ENCODE assay signal across 15 cellular contexts in the genomic region with DNA sequence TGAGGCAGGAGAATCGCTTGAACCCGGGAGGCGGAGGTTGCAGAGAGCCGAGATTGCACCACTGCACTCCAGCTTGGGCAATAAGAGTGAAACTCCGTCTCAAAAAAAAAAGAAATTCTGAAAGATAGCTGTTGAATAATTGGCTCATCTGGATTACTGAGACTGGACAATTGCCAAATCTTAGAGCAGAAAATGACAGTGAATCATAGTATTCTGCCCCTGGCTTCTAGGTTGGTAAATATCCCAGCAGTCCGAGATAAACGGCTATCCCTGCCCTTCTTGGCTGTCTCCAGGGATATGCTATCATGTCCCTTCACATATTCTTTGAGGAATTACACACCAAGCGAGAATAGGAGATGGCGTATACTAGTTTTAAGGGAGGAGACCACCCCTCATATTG. TPM values are rescaled to one million over a fixed set of nuclear protein-coding genes. Genes with fewer than 3 reads are reported as not detected.
DNase-seq lines count a peak whose midpoint lies in the region; ATAC-seq and TF ChIP-seq lines count a peak whose summit lies in the region.
"Had no signal": no experiment of that assay in that cellular context is flagged by ENCODE, and none has a peak within 500 bp of the region (broad histone marks: within the 10 kb centered on the region; RNA-seq: fewer than 3 reads in every experiment).

No MANE protein-coding gene starts in this region.

- H3K27ac ChIP-seq in right lobe of liver = no peak overlapping the region
- H3K27ac ChIP-seq: 22Rv1, esophagus muscularis mucosa had no signal

- no peaks in the 10 kb centered on the region for H3K9me3 ChIP-seq in right lobe of liver
- H3K9me3 ChIP-seq: esophagus muscularis mucosa had no signal

- CTCF ChIA-PET in activated CD4-positive, alpha-beta T cell treated with anti-CD3 and anti-CD28 coated beads for 36 hours (lab: Charles Lee) = no interaction called here

- peaks cover 0 to 17% (median 3%) of the 10 kb centered on the region in 4 donors for H3K4me1 ChIP-seq in right lobe of liver

- peak; percentile 33 to 81 (median 60) for ATAC-seq in right lobe of liver
- ATAC-seq in GM21737 (IDR thresholded peaks at IDR 0.05; ENCODE audit: unreplicated experiment) = no peak
- ATAC-seq in activated CD4-positive, alpha-beta T cell treated with anti-CD3 and anti-CD28 coated beads for 36 hours = no peak
- ATAC-seq: left colon had no signal

- no peak overlapping the region for H3K4me3 Mint-ChIP-seq in activated CD4-positive, alpha-beta T cell treated with anti-CD3 and anti-CD28 coated beads for 36 hours
- H3K4me3 Mint-ChIP-seq: nephron had no signal

- TF ChIP-seq POLR2A in right lobe of liver (IDR thresholded peaks at IDR 0.05) = no peak

- POLR2A ChIA-PET in activated CD4-positive, alpha-beta T cell treated with anti-CD3 and anti-CD28 coated beads for 36 hours (lab: Charles Lee) = no interaction called here

- DNase-seq in DMS 273 (lab: John Stamatoyannopoulos, UW; ENCODE audit: unreplicated experiment) (peak; percentile 6), DMS 273 treated with DMSO at 0.1 percent for 48 hours (lab: John Stamatoyannopoulos, UW) (no peak), NCI-H226 (peak; percentile 45), dermis blood vessel endothelial cell (peak; percentile 24), right lobe of liver (no peak), germinal center (ENCODE audit: low spot score) (no peak)
- no peak for DNase-seq in activated CD4-positive, alpha-beta T cell treated with anti-CD3 and anti-CD28 coated beads for 36 hours
- DNase-seq: activated CD4-positive, alpha-beta T cell treated with anti-CD3 and anti-CD28 coated beads, Interleukin-2, amount 50 U/mL, for 48 hours; left colon; NCI-H1930; T-helper 2 cell had no signal

- TF ChIP-seq CTCF in right lobe of liver (IDR thresholded peaks at IDR 0.05) = no peak

- no peaks in the 10 kb centered on the region for H3K36me3 ChIP-seq in right lobe of liver
- H3K36me3 ChIP-seq: esophagus muscularis mucosa had no signal

- H3K27ac Mint-ChIP-seq in activated CD4-positive, alpha-beta T cell treated with anti-CD3 and anti-CD28 coated beads for 36 hours = no peak overlapping the region
- H3K27ac Mint-ChIP-seq: nephron had no signal

- intact Hi-C loops in right lobe of liver (cut with DNase I) = no loop called here
- intact Hi-C loops in activated CD4-positive, alpha-beta T cell treated with anti-CD3 and anti-CD28 coated beads for 36 hours (cut with DNase I, micrococcal nuclease) = no loop called here

- no peaks in the 10 kb centered on the region for H3K27me3 ChIP-seq in right lobe of liver

- no peaks in the 10 kb centered on the region for H3K36me3 Mint-ChIP-seq in activated CD4-positive, alpha-beta T cell treated with anti-CD3 and anti-CD28 coated beads for 36 hours (ENCODE audit: low read depth)

- H3K4me3 ChIP-seq in right lobe of liver = no peak overlapping the region
- H3K4me3 ChIP-seq: esophagus muscularis mucosa had no signal

- WGBS in right lobe of liver (ENCODE audit: insufficient coverage, low coverage, low lambda C conversion rate, missing lambda C conversion rate) = 31% methylated on average over 9 of the region's 9 CpGs

- H3K9me3 Mint-ChIP-seq in activated CD4-positive, alpha-beta T cell treated with anti-CD3 and anti-CD28 coated beads for 36 hours (ENCODE audit: low read depth) = no peaks in the 10 kb centered on the region
- H3K9me3 Mint-ChIP-seq: nephron had no signal

- no peaks in the 10 kb centered on the region for H3K4me1 Mint-ChIP-seq in activated CD4-positive, alpha-beta T cell treated with anti-CD3 and anti-CD28 coated beads for 36 hours

- H3K27me3 Mint-ChIP-seq in activated CD4-positive, alpha-beta T cell treated with anti-CD3 and anti-CD28 coated beads for 36 hours = peaks cover 2% of the 10 kb centered on the region

RNA-seq across cellular contexts. Expression of a gene that starts 35.5 kb away (rescaled TPM):
- total RNA-seq in dermis blood vessel endothelial cell (15.0 and 16.1 TPM in 2 replicates), right lobe of liver (10 to 100 TPM in 1 of 6 experiments, 1 to 10 TPM in 5; 8.4 to 12.1 (median 9.3) TPM)
- 10 to 100 TPM; 50.1 to 61.6 TPM for total RNA-seq in activated CD4-positive, alpha-beta T cell treated with anti-CD3 and anti-CD28 coated beads for 36 hours

RNA-seq across cellular contexts. Expression of a gene that starts 46.3 kb away (rescaled TPM):
- total RNA-seq in dermis blood vessel endothelial cell (88.3 and 129 TPM in 2 replicates), right lobe of liver (10 to 100 TPM; 32.6 to 69.9 (median 42.2) TPM)
- 100 to 1,000 TPM; 163 to 167 TPM for total RNA-seq in activated CD4-positive, alpha-beta T cell treated with anti-CD3 and anti-CD28 coated beads for 36 hours

Comparison
In these comparisons a context has a peak if more than half of its experiments do, and no peak if none do; other contexts are left out.
1. DNase-seq: peak in DMS 273 (single experiment), NCI-H226 (single experiment) and dermis blood vessel endothelial cell (single experiment); none in DMS 273 treated with DMSO at 0.1 percent for 48 hours (single experiment), right lobe of liver (0 of 3), germinal center (single experiment) and activated CD4-positive, alpha-beta T cell treated with anti-CD3 and anti-CD28 coated beads for 36 hours (single experiment).
2. ATAC-seq: peak in right lobe of liver (4 of 4); none in GM21737 (single experiment) and activated CD4-positive, alpha-beta T cell treated with anti-CD3 and anti-CD28 coated beads for 36 hours (single experiment).